Comparison of ENCODE assay signal across 8 cellular contexts in the genomic region with DNA sequence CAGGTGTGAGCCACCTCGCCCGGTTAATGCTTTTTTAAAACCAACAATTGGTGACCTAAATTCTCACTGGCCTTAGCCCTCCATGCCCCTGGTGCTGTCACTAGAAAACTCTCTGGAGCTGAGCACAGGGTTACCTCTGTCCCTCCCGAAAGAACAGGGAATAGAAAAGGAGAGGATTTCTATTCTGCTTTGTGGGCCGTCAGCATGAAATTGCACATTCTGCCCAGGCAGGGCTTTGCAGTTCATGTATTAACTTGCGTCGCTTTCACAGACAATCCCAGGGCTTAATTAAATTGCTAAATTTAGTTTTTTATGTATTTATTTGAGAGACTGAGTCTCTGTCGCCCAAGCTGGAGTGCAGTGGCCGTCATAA. TPM values are rescaled to one million over a fixed set of nuclear protein-coding genes. Genes with fewer than 3 reads are reported as not detected.
A peak's percentile ranks its signal among the peaks of the same experiment; 100 is the strongest.
DNase-seq lines count a peak whose midpoint lies in the region; TF ChIP-seq lines count a peak whose summit lies in the region.

No MANE protein-coding gene starts in this region.

- CTCF ChIA-PET in GM10248 (lab: Yijun Ruan, JAX) = no interaction called here

- WGBS in endodermal cell (ENCODE audit: insufficient coverage in 1 of 2, insufficient read length in 1 of 2), 2 experiments = 46 to 58% methylated on average over 8 of the region's 8 CpGs

- H3K27me3 ChIP-seq in OCI-LY1 (ENCODE audit: insufficient read depth, low read length) (no peaks in the 10 kb centered on the region), endodermal cell (ENCODE audit: control insufficient read depth, insufficient read depth, low read length, poor library complexity, severe bottlenecking) (no peaks in the 10 kb centered on the region), neural progenitor cell (peaks cover 6% of the 10 kb centered on the region)

- no peak overlapping the region for H3K27ac ChIP-seq in OCI-LY1 (ENCODE audit: low read depth, low read length, poor library complexity, severe bottlenecking)
- H3K27ac ChIP-seq in endodermal cell (ENCODE audit: low read depth, low read length) = no peak overlapping the region
- no peak overlapping the region for H3K27ac ChIP-seq in neural progenitor cell

- H3F3A ChIP-seq in OCI-LY1 (ENCODE audit: insufficient read depth, low read length) = no peaks in the 10 kb centered on the region
- H3F3A ChIP-seq in neural progenitor cell (ENCODE audit: low read depth) = peaks cover 20% of the 10 kb centered on the region

- H3K9me2 ChIP-seq in OCI-LY1 (ENCODE audit: low read depth, low read length) = no peaks in the 10 kb centered on the region

- H3K9me3 ChIP-seq in OCI-LY1 (ENCODE audit: low read length) (peaks cover 11% of the 10 kb centered on the region), endodermal cell (ENCODE audit: control insufficient read depth, low read length) (peaks cover 31% of the 10 kb centered on the region), neural progenitor cell (ENCODE audit: low read depth) (no peaks in the 10 kb centered on the region)

- DNase-seq in GM20000 (ENCODE audit: low spot score) (peak; percentile 10), endodermal cell (no peak), neural progenitor cell (ENCODE audit: low spot score) (no peak), GM10248 (ENCODE audit: extremely low spot score) (no peak), pons (ENCODE audit: low spot score) (no peak), KG1 (lab: John Stamatoyannopoulos, UW) (no peak)
- DNase-seq in activated CD4-positive, alpha-beta T cell treated with anti-CD3 and anti-CD28 coated beads for 1 hour = no peak

- peak overlapping the region; percentile 99 for H3K4me3 ChIP-seq in OCI-LY1 (ENCODE audit: low read depth, low read length, poor library complexity, severe bottlenecking)
- peak overlapping the region; percentile 80 for H3K4me3 ChIP-seq in endodermal cell (ENCODE audit: low read length)
- H3K4me3 ChIP-seq in neural progenitor cell = peak overlapping the region; percentile 99

- H3K9me3 Mint-ChIP-seq in endodermal cell = peaks cover 35% of the 10 kb centered on the region
- peaks cover 57% of the 10 kb centered on the region for H3K9me3 Mint-ChIP-seq in neural progenitor cell

- H3K36me3 Mint-ChIP-seq in endodermal cell (ENCODE audit: low read depth) (peaks cover 61% of the 10 kb centered on the region), neural progenitor cell (peaks cover 62% of the 10 kb centered on the region)

- peak overlapping the region; percentile 72 for H3K9ac ChIP-seq in OCI-LY1 (ENCODE audit: low read length)
- H3K9ac ChIP-seq in endodermal cell (ENCODE audit: extremely low read depth, low read length, poor library complexity, severe bottlenecking) = no peak overlapping the region
- H3K9ac ChIP-seq in neural progenitor cell = no peak overlapping the region

- H3K27me3 Mint-ChIP-seq in endodermal cell (ENCODE audit: insufficient read depth) (no peaks in the 10 kb centered on the region), neural progenitor cell (ENCODE audit: insufficient read depth, low read depth) (peaks cover 10% of the 10 kb centered on the region)

- H3K79me2 ChIP-seq in OCI-LY1 (ENCODE audit: insufficient read depth, low read length) (peaks cover 6% of the 10 kb centered on the region; the same call in 1 of the 2 replicates), neural progenitor cell (ENCODE audit: low read depth) (peaks cover 24% of the 10 kb centered on the region)

- H3K27ac Mint-ChIP-seq in endodermal cell = no peak overlapping the region
- no peak overlapping the region for H3K27ac Mint-ChIP-seq in neural progenitor cell

- TF ChIP-seq CTCF in GM20000 (IDR thresholded peaks at IDR 0.05; ENCODE audit: extremely low read depth, missing control alignments) (no peak), OCI-LY1 (IDR thresholded peaks at IDR 0.05; ENCODE audit: low read length) (no peak), endodermal cell (conservative IDR thresholded peaks at IDR 0.05) (no peak), neural progenitor cell (IDR thresholded peaks at IDR 0.05) (no peak), GM10248 (IDR thresholded peaks at IDR 0.05; ENCODE audit: control extremely low read depth, extremely low read depth, low read depth, missing control alignments) (no peak)

- H3K4me1 ChIP-seq in OCI-LY1 (ENCODE audit: insufficient read depth, low read length, severe bottlenecking) (peaks cover 14% of the 10 kb centered on the region), endodermal cell (ENCODE audit: control insufficient read depth, insufficient read depth, low read length) (no peaks in the 10 kb centered on the region), neural progenitor cell (no peaks in the 10 kb centered on the region)

- H3K4me1 Mint-ChIP-seq in endodermal cell = peaks cover 6% of the 10 kb centered on the region
- H3K4me1 Mint-ChIP-seq in neural progenitor cell = peaks cover 9% of the 10 kb centered on the region

- H3K4me2 ChIP-seq in OCI-LY1 (ENCODE audit: low read length) (peak overlapping the region; percentile 92), neural progenitor cell (peak overlapping the region; percentile 97)

- H2AFZ ChIP-seq in OCI-LY1 (ENCODE audit: low read length) (no peak overlapping the region), neural progenitor cell (replicated peaks) (no peak overlapping the region)

- POLR2A ChIA-PET in GM10248 (lab: Yijun Ruan, JAX) = interaction anchor here (0.6 to 0.7 kb wide), 2 partner anchors 239 to 320 kb away, joined by 3 to 6 read pairs; no protein-coding TSS in a partner anchor

- peak overlapping the region; percentile 92 for H3K4me3 Mint-ChIP-seq in endodermal cell
- H3K4me3 Mint-ChIP-seq in neural progenitor cell = peak overlapping the region; percentile 85

- H3K36me3 ChIP-seq in OCI-LY1 (ENCODE audit: insufficient read depth, low read length) = peaks cover 42% of the 10 kb centered on the region
- H3K36me3 ChIP-seq in endodermal cell (ENCODE audit: control insufficient read depth, insufficient read depth, low read length) = peaks cover 45% of the 10 kb centered on the region
- H3K36me3 ChIP-seq in neural progenitor cell = peaks cover 16% of the 10 kb centered on the region

- H4K20me1 ChIP-seq in OCI-LY1 (ENCODE audit: insufficient read depth, low read length) (no peaks in the 10 kb centered on the region), neural progenitor cell (ENCODE audit: low read depth) (peaks cover 7% of the 10 kb centered on the region)

RNA-seq across cellular contexts. Expression of a gene that starts 0.6 kb away (rescaled TPM):
- total RNA-seq in endodermal cell = 10 to 100 TPM; 31.1 to 38.5 TPM
- polyA plus RNA-seq in endodermal cell (2013, experiment 1 of 2) = 13.1 TPM
- 14.9 TPM for polyA plus RNA-seq in endodermal cell (2013, experiment 2 of 2)
- total RNA-seq in neural progenitor cell (ENCODE audit: low replicate concordance) = 13.2 and 18.1 TPM in 2 replicates

RNA-seq across cellular contexts. Expression of a gene that starts 27.0 kb away (rescaled TPM):
- total RNA-seq in endodermal cell = 10 to 100 TPM; 31.2 to 41.6 TPM
- polyA plus RNA-seq in endodermal cell (2013, experiment 1 of 2) = 19.9 TPM
- 20.2 TPM for polyA plus RNA-seq in endodermal cell (2013, experiment 2 of 2)
- total RNA-seq in neural progenitor cell (ENCODE audit: low replicate concordance) = 27.2 and 66.1 TPM in 2 replicates

RNA-seq across cellular contexts. Expression of a gene that starts 39.7 kb away (rescaled TPM):
- total RNA-seq in endodermal cell (10 to 100 TPM in 1 of 2 donors, 1 to 10 TPM in 1; 8.1 to 15.2 TPM), neural progenitor cell (ENCODE audit: low replicate concordance) (13.0 and 13.1 TPM in 2 replicates)
- 10.4 TPM for polyA plus RNA-seq in endodermal cell (2013, experiment 1 of 2)
- polyA plus RNA-seq in endodermal cell (2013, experiment 2 of 2) = 10.6 TPM
